Comparison of ENCODE assay signal across 14 cellular contexts in the genomic region with DNA sequence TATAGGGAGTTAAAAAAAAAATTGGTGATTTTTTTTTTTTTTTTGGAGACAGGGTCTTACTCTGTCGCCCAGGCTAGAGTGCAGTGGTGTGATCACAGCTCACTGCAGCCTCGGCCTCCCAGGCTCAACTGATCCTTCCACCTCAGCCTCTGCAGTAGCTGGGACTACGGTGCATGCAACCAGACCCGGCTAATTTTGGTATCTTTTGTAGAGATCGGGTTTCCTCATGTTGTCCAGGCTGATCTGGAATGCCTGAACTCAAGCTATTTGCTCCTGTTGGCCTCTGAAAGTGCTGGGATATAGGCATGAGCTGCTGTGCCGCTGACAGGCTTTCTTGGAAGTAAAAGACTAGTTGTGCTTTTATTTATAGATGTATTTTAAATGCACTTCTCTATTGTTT. TPM values are rescaled to one million over a fixed set of nuclear protein-coding genes. Genes with fewer than 3 reads are reported as not detected.
DNase-seq lines count a peak whose midpoint lies in the region; ATAC-seq and TF ChIP-seq lines count a peak whose summit lies in the region.
"Had no signal": no experiment of that assay in that cellular context is flagged by ENCODE, and none has a peak within 500 bp of the region (broad histone marks: within the 10 kb centered on the region; RNA-seq: fewer than 3 reads in every experiment).

No MANE protein-coding gene starts in this region.

- peaks cover 62% of the 10 kb centered on the region for H4K20me1 ChIP-seq in GM23248 (ENCODE audit: insufficient read depth)

- DNase-seq in AG04450 (ENCODE audit: low read depth, low spot score) (no peak), GM23248 (peak; percentile 28), adipocyte (ENCODE audit: low read depth) (no peak), aorta (no peak), anterior cingulate cortex (lab: John Stamatoyannopoulos, UW) (no peak)
- no peak for DNase-seq in naive thymus-derived CD4-positive, alpha-beta T cell
- DNase-seq: DMS 273 treated with DMSO at 0.1 percent for 48 hours; mucosa of descending colon; NCI-H524 treated with DMSO at 0.1 percent for 48 hours; stimulated activated CD4-positive, alpha-beta T cell treated with anti-CD3 and anti-CD28 coated beads, Interleukin-2, amount 100 ng/mL, for 48 hours; uterus had no signal

- no peak overlapping the region for H2AFZ ChIP-seq in GM23248

- H3K27me3 ChIP-seq in AG04450 (ENCODE audit: control insufficient read depth, insufficient read depth, low read length) (no peaks in the 10 kb centered on the region), GM23248 (replicated peaks; ENCODE audit: insufficient read depth) (no peaks in the 10 kb centered on the region), adipocyte (replicated peaks; ENCODE audit: control insufficient read depth, insufficient read depth, low read length) (no peaks in the 10 kb centered on the region), aorta (ENCODE audit: control insufficient read depth in 1 of 2, insufficient read depth in 2 of 2, low read length in 1 of 2) (no peaks in the 10 kb centered on the region)
- no peaks in the 10 kb centered on the region for H3K27me3 ChIP-seq in naive thymus-derived CD4-positive, alpha-beta T cell (ENCODE audit: control insufficient read depth in 2 of 2, insufficient read depth in 2 of 2, low read length in 2 of 2)
- H3K27me3 ChIP-seq: uterus had no signal

- H3K36me3 Mint-ChIP-seq in naive thymus-derived CD4-positive, alpha-beta T cell = peaks cover 0 to 31% (median 18%) of the 10 kb centered on the region in 5 donors

- peak overlapping the region; percentile 42 to 97 (median 77) for H3K27ac Mint-ChIP-seq in naive thymus-derived CD4-positive, alpha-beta T cell

- peaks cover 0 to 2% (median 0%) of the 10 kb centered on the region in 5 donors for H3K27me3 Mint-ChIP-seq in naive thymus-derived CD4-positive, alpha-beta T cell

- TF ChIP-seq CTCF in AG04450 (IDR thresholded peaks at IDR 0.05; ENCODE audit: low read depth, low read length) = no peak

- H3F3A ChIP-seq in GM23248 (ENCODE audit: insufficient read depth) = peaks cover 43% of the 10 kb centered on the region

- H3K4me1 Mint-ChIP-seq in naive thymus-derived CD4-positive, alpha-beta T cell = peaks cover 44 to 81% (median 60%) of the 10 kb centered on the region in 7 donors

- H3K9me3 Mint-ChIP-seq in naive thymus-derived CD4-positive, alpha-beta T cell = peaks cover 0 to 7% (median 0%) of the 10 kb centered on the region in 11 donors

- H3K4me1 ChIP-seq in GM23248 (ENCODE audit: insufficient read depth) = peaks cover 21% of the 10 kb centered on the region
- H3K4me1 ChIP-seq in adipocyte (ENCODE audit: control insufficient read depth, insufficient read depth, low read length) = peaks cover 41% of the 10 kb centered on the region
- H3K4me1 ChIP-seq in naive thymus-derived CD4-positive, alpha-beta T cell (ENCODE audit: control insufficient read depth in 2 of 2, insufficient read depth in 2 of 2, low read length in 2 of 2) = peaks cover 61 to 64% of the 10 kb centered on the region in 2 donors
- peaks cover 0 to 5% of the 10 kb centered on the region in 2 donors for H3K4me1 ChIP-seq in aorta (ENCODE audit: control insufficient read depth in 1 of 2, insufficient read depth in 2 of 2, low read length in 2 of 2)

- intact Hi-C loops in naive thymus-derived CD4-positive, alpha-beta T cell (cut with micrococcal nuclease) = loop anchor here in 1 of 2 donors (2.0 kb wide), 1 partner anchor 13 kb away; no protein-coding TSS in a partner anchor
- intact Hi-C loops in aorta (cut with DNase I) = no loop called here

- no peaks in the 10 kb centered on the region; the same call in 1 of the 2 replicates for H3K9me3 ChIP-seq in AG04450 (ENCODE audit: control insufficient read depth, insufficient read depth, low read length)
- no peaks in the 10 kb centered on the region for H3K9me3 ChIP-seq in GM23248 (ENCODE audit: low read depth)
- no peaks in the 10 kb centered on the region for H3K9me3 ChIP-seq in adipocyte (ENCODE audit: control insufficient read depth, low read length)
- no peaks in the 10 kb centered on the region for H3K9me3 ChIP-seq in naive thymus-derived CD4-positive, alpha-beta T cell (ENCODE audit: control insufficient read depth in 2 of 3, low read length in 3 of 3)
- no peaks in the 10 kb centered on the region for H3K9me3 ChIP-seq in aorta (ENCODE audit: control insufficient read depth, low read length)
- H3K9me3 ChIP-seq: mucosa of descending colon, uterus had no signal

- no peak for ATAC-seq in naive thymus-derived CD4-positive, alpha-beta T cell
- no peak for ATAC-seq in aorta (ENCODE audit: low FRiP score)
- no peak for ATAC-seq in HG02588 (IDR thresholded peaks at IDR 0.05; ENCODE audit: unreplicated experiment)
- no peak for ATAC-seq in HG02970 (IDR thresholded peaks at IDR 0.05; ENCODE audit: low FRiP score, unreplicated experiment)
- ATAC-seq: mucosa of descending colon had no signal

- H3K4me3 Mint-ChIP-seq in naive thymus-derived CD4-positive, alpha-beta T cell = peak overlapping the region; percentile 62 to 99 (median 80)

- H3K79me2 ChIP-seq in GM23248 (ENCODE audit: insufficient read depth) = peaks cover 75% of the 10 kb centered on the region

- H3K27ac ChIP-seq in AG04450 (ENCODE audit: low read depth, low read length) (no peak overlapping the region), GM23248 (peak overlapping the region; percentile 15), aorta (ENCODE audit: low read depth in 1 of 2, low read length in 2 of 2) (peak overlapping the region in 1 of 2 donors; percentile 36)
- H3K27ac ChIP-seq in naive thymus-derived CD4-positive, alpha-beta T cell (ENCODE audit: low read depth, low read length) = peak overlapping the region; percentile 57
- H3K27ac ChIP-seq: uterus had no signal

- WGBS in GM23248 (ENCODE audit: low coverage in 1 of 2, low lambda C conversion rate in 2 of 2, missing lambda C conversion rate in 2 of 2), 2 experiments = 55 to 58% methylated on average over 6 of the region's 6 CpGs
- WGBS in aorta, 2 donors = 28 to 32% methylated on average over 6 of the region's 6 CpGs

- H3K9me2 ChIP-seq in GM23248 (ENCODE audit: insufficient read depth) = no peaks in the 10 kb centered on the region

- no peak overlapping the region for H3K9ac ChIP-seq in GM23248
- H3K9ac ChIP-seq in adipocyte (ENCODE audit: low read length) = peak overlapping the region; percentile 13

- H3K36me3 ChIP-seq in GM23248 (ENCODE audit: low read depth) = peaks cover 3% of the 10 kb centered on the region; the same call in 1 of the 2 replicates
- peaks cover 8% of the 10 kb centered on the region for H3K36me3 ChIP-seq in adipocyte (ENCODE audit: control insufficient read depth, insufficient read depth, low read length, severe bottlenecking)
- peaks cover 5 to 11% (median 7%) of the 10 kb centered on the region in 3 experiments for H3K36me3 ChIP-seq in naive thymus-derived CD4-positive, alpha-beta T cell (ENCODE audit: control insufficient read depth in 2 of 3, insufficient read depth in 3 of 3, low read length in 3 of 3)
- H3K36me3 ChIP-seq in aorta (ENCODE audit: control insufficient read depth in 1 of 2, insufficient read depth in 2 of 2, low read length in 1 of 2) = no peaks in the 10 kb centered on the region
- H3K36me3 ChIP-seq: uterus had no signal

- POLR2A ChIA-PET in AG04450 (lab: Yijun Ruan, JAX) = interaction anchor here (0.6 to 0.7 kb wide), 3 partner anchors 23 to 320 kb away, joined by 3 to 6 read pairs (median 6); no protein-coding TSS in a partner anchor
- POLR2A ChIA-PET in naive thymus-derived CD4-positive, alpha-beta T cell (lab: Charles Lee) = interaction anchor here (0.6 to 16.8 kb wide), 7 partner anchors 11 to 784 kb away, joined by 4 to 774 read pairs (median 13); no protein-coding TSS in a partner anchor

- in situ Hi-C loops in GM23248 (cut with MboI) = no loop called here

- CTCF ChIA-PET in AG04450 (lab: Charles Lee) = interaction anchor here (1.0 kb wide), 1 partner anchor 50 kb away, joined by 3 read pairs; no protein-coding TSS in a partner anchor
- CTCF ChIA-PET in naive thymus-derived CD4-positive, alpha-beta T cell (lab: Charles Lee) = interaction anchor here (2.0 to 5.0 kb wide), 2 partner anchors 15 to 32 kb away, joined by 11 to 56 read pairs; no protein-coding TSS in a partner anchor

- H3K4me3 ChIP-seq in AG04450 (ENCODE audit: low read depth, low read length) = 0 out of 2 replicates have a peak overlapping the region, but pooled peaks have one; percentile 0
- H3K4me3 ChIP-seq in GM23248 = peak overlapping the region; percentile 51
- H3K4me3 ChIP-seq in adipocyte (ENCODE audit: low read length) = peak overlapping the region; percentile 36
- H3K4me3 ChIP-seq in naive thymus-derived CD4-positive, alpha-beta T cell (ENCODE audit: low read length) = peak overlapping the region; percentile 15
- H3K4me3 ChIP-seq in aorta (ENCODE audit: low read length in 2 of 2) = no peak overlapping the region
- H3K4me3 ChIP-seq: mucosa of descending colon, uterus had no signal

- H3K4me2 ChIP-seq in GM23248 (ENCODE audit: unreplicated experiment) = peak overlapping the region; percentile 64

RNA-seq across cellular contexts. Expression of gene CDC42, which starts 3.0 kb away (rescaled TPM):
- polyA plus RNA-seq in AG04450 (2011; rRNA removed) (345 and 400 TPM in 2 replicates), GM23248 (2016; fragmentation: Nextera tagmentation; extraction: Ambion mirVana) (159 TPM in 2 replicates), aorta (100 to 1,000 TPM; 123 to 176 TPM)
- polyA minus RNA-seq in AG04450 (2011; rRNA and poly(A)+ RNA removed) = 212 and 366 TPM in 2 replicates
- total RNA-seq in GM23248 (2014; rRNA removed; shearing (Covaris generic)) = 403 and 420 TPM in 2 replicates
- 100 to 1,000 TPM; 186 to 385 (median 305) TPM for total RNA-seq in naive thymus-derived CD4-positive, alpha-beta T cell
- 100 to 1,000 TPM; 186 to 427 TPM for polyA plus RNA-seq in naive thymus-derived CD4-positive, alpha-beta T cell
- total RNA-seq in aorta = 100 to 1,000 TPM; 203 to 211 TPM

RNA-seq across cellular contexts. Expression of gene CELA3A, which starts 54.0 kb away (rescaled TPM):
- not detected in 2 replicates for polyA plus RNA-seq in AG04450 (2011; rRNA removed)
- polyA minus RNA-seq in AG04450 (2011; rRNA and poly(A)+ RNA removed) = not detected in 2 replicates
- total RNA-seq in GM23248 (2014; rRNA removed; shearing (Covaris generic)) = not detected in 2 replicates
- polyA plus RNA-seq in GM23248 (2016; fragmentation: Nextera tagmentation; extraction: Ambion mirVana) = not detected in 2 replicates
- not detected for total RNA-seq in naive thymus-derived CD4-positive, alpha-beta T cell
- polyA plus RNA-seq in naive thymus-derived CD4-positive, alpha-beta T cell = not detected
- 1 to 10 TPM; 5.0 to 5.2 TPM for total RNA-seq in aorta
- polyA plus RNA-seq in aorta = 1 to 10 TPM; 8.5 to 9.5 TPM
- total RNA-seq: HT-29, uterus had no signal

Comparison
In these comparisons a context has a peak if more than half of its experiments do, and no peak if none do; other contexts are left out.
1. H3K4me3 ChIP-seq: peak in AG04450 (single experiment), GM23248 (single experiment), adipocyte (single experiment) and naive thymus-derived CD4-positive, alpha-beta T cell (single experiment); none in aorta (0 of 2).